ENCODE assay signal across 19 cellular contexts in the genomic region with DNA sequence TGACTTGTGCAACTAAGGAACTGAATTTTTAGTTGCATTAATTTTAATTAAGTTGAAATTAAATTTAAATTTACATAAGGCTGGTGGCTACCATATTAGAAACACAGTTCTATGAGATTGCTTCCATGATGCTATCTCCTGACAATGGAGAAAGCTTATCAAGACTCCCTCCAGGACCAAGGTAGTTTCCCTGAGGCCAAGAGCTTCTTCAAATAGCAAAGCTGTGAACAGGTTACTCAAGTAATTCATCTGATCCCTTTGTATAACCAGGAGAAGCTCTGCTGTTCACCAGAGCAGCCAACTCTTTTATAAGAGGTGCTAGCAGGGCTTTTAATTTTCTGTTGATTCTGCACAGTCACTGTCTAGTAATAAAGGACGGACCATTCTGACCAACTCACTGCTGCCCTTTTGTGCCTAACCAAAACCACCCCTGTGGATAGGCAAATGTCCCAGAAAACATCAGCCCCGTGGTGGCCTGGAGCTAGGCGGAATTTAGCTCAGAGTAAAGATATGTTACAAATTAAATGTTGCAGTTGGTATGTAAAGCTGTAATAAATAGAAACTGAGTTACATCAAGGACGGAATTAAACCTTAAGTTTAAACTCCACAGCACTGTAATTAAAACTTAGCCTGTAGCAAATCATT. TPM values are rescaled to one million over a fixed set of nuclear protein-coding genes. Genes with fewer than 3 reads are reported as not detected.
"Had no signal": no experiment of that assay in that cellular context is flagged by ENCODE, and none has a peak within 500 bp of the region (broad histone marks: within the 10 kb centered on the region; RNA-seq: fewer than 3 reads in every experiment).

No MANE protein-coding gene starts in this region.

- H3K9me3 ChIP-seq: esophagus muscularis mucosa, upper lobe of left lung, uterus had no signal

- H3K4me3 ChIP-seq: esophagus muscularis mucosa, upper lobe of left lung, uterus had no signal

- H3K27me3 ChIP-seq: esophagus muscularis mucosa, foreskin keratinocyte, upper lobe of left lung, uterus had no signal

- DNase-seq: effector memory CD4-positive, alpha-beta T cell; foreskin keratinocyte; head of caudate nucleus; hippocampal formation; kidney glomerular epithelial cell; natural killer cell; right cardiac atrium; small intestine; stimulated activated CD4-positive, alpha-beta T cell treated with anti-CD3 and anti-CD28 coated beads, Interleukin-2, amount 100 ng/mL, for 48 hours; stimulated activated naive CD4-positive, alpha-beta T cell treated with Interleukin-2 at 50 U/mL for 16 hours; upper lobe of left lung; uterus had no signal

- H3K27ac Mint-ChIP-seq: natural killer cell had no signal

- H3K4me1 ChIP-seq: foreskin keratinocyte, uterus had no signal

- H3K4me3 Mint-ChIP-seq: natural killer cell had no signal

- H3K4me1 Mint-ChIP-seq: natural killer cell had no signal

- H3K27ac ChIP-seq: epithelial cell of prostate, esophagus muscularis mucosa, foreskin keratinocyte, upper lobe of left lung, uterus had no signal

- H3K36me3 ChIP-seq: esophagus muscularis mucosa, upper lobe of left lung, uterus had no signal

- H3K36me3 Mint-ChIP-seq: natural killer cell had no signal

RNA-seq across cellular contexts. Expression of a gene that starts 55.5 kb away (rescaled TPM):
- total RNA-seq: esophagus muscularis mucosa, foreskin keratinocyte, liver, lung microvascular endothelial cell, mucosa of gallbladder, natural killer cell, omental fat pad, pulmonary artery endothelial cell, right cardiac atrium, upper lobe of left lung, uterus had no signal
- polyA plus RNA-seq: foreskin keratinocyte, liver, right cardiac atrium, small intestine had no signal
